18 cellular contexts compared by ENCODE assay signal in the genomic region with DNA sequence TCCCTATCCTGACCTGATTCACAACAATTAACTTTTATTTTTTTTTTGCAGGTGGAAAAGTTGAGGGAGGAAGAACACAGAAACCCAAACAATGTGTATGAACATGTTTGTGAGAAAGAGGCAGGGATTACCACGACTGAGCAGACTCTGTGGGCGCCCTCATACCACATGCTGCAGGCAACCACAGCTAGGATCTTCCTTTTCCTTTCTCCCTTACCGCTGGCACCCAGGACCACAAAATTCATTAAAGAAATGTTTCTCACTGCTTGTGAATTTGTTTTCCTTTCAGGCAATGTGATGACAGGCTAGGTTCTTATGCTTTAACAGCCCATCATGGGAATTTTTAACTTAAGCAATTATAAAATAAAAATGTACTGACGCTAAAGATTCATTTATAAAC.
A peak's percentile ranks its signal among the peaks of the same experiment; 100 is the strongest.
DNase-seq lines count a peak whose midpoint lies in the region; ATAC-seq and TF ChIP-seq lines count a peak whose summit lies in the region.
"Had no signal": no experiment of that assay in that cellular context is flagged by ENCODE, and none has a peak within 500 bp of the region (broad histone marks: within the 10 kb centered on the region; RNA-seq: fewer than 3 reads in every experiment).

No MANE protein-coding gene starts in this region.

- H3K4me3 Mint-ChIP-seq in GM23338, result no peak overlapping the region
- no peak overlapping the region for H3K4me3 Mint-ChIP-seq in glutamatergic neuron (ENCODE audit: unreplicated experiment)
- H3K4me3 Mint-ChIP-seq: CD4-positive, alpha-beta T cell had no signal

- H3K9me2 ChIP-seq in GM23338 (ENCODE audit: insufficient read depth), result no peaks in the 10 kb centered on the region
- no peaks in the 10 kb centered on the region for H3K9me2 ChIP-seq in Karpas-422 (replicated peaks; ENCODE audit: insufficient read depth, low read length)

- H3K79me2 ChIP-seq in GM23338 (replicated peaks; ENCODE audit: insufficient read depth), result no peaks in the 10 kb centered on the region
- no peaks in the 10 kb centered on the region for H3K79me2 ChIP-seq in Karpas-422 (ENCODE audit: low read length)

- H3K4me1 Mint-ChIP-seq in GM23338, result peaks cover 15% of the 10 kb centered on the region; the same call in 2 of the 3 replicates
- H3K4me1 Mint-ChIP-seq in glutamatergic neuron (ENCODE audit: low read depth, unreplicated experiment), result peaks cover 20% of the 10 kb centered on the region

- H3K9me3 Mint-ChIP-seq in GM23338 (no peaks in the 10 kb centered on the region), glutamatergic neuron (ENCODE audit: unreplicated experiment) (peaks cover 2% of the 10 kb centered on the region)
- H3K9me3 Mint-ChIP-seq: CD4-positive, alpha-beta T cell had no signal

- H2AFZ ChIP-seq in GM23338 (no peak overlapping the region), Karpas-422 (ENCODE audit: low read length) (no peak overlapping the region)

- no peak overlapping the region for H3K27ac ChIP-seq in GM23338 (ENCODE audit: low read depth)
- H3K27ac ChIP-seq in Karpas-422 (ENCODE audit: low read length), result no peak overlapping the region

- H3F3A ChIP-seq in GM23338 (replicated peaks; ENCODE audit: low read depth), result no peaks in the 10 kb centered on the region

- H3K36me3 ChIP-seq in GM23338 (ENCODE audit: insufficient read depth) (no peaks in the 10 kb centered on the region), Karpas-422 (ENCODE audit: insufficient read depth, low read length) (no peaks in the 10 kb centered on the region)

- H3K4me1 ChIP-seq in GM23338 (ENCODE audit: insufficient read depth) (no peaks in the 10 kb centered on the region), Karpas-422 (ENCODE audit: low read length) (no peaks in the 10 kb centered on the region)

- no peak overlapping the region for H3K9ac ChIP-seq in Karpas-422 (ENCODE audit: low read length)

- TF ChIP-seq CTCF in GM23338 (conservative IDR thresholded peaks at IDR 0.05; ENCODE audit: low read depth in 2 of 2), result no peak
- TF ChIP-seq CTCF in epithelial cell of esophagus (IDR thresholded peaks at IDR 0.05; ENCODE audit: insufficient read depth, low read depth, low read length, missing control alignments), result no peak
- TF ChIP-seq CTCF in glutamatergic neuron (IDR thresholded peaks at IDR 0.05; ENCODE audit: partially characterized antibody, unreplicated experiment), result no peak

- DNase-seq in GM23338 (ENCODE audit: low spot score) (no peak), LHCN-M2 (ENCODE audit: low read depth) (peak; percentile 2), epithelial cell of esophagus (ENCODE audit: low read depth) (peak; percentile 75), renal cortical epithelial cell (ENCODE audit: low read depth) (peak; percentile 4), glutamatergic neuron (no peak), NCI-H345 (lab: John Stamatoyannopoulos, UW) (no peak), Karpas-422 (no peak)
- DNase-seq: ACHN; Calu3; CD4-positive, alpha-beta T cell; DMS79; GF-D8; GOT3; NCI-H1105 treated with DMSO at 0.1 percent for 48 hours; NCI-H187 treated with DMSO at 0.1 percent for 48 hours; NCI-H510A; SIG-M5 had no signal

- ATAC-seq in GM23338, result no peak; the same call in 2 of the 3 replicates
- ATAC-seq: HepG2 had no signal

- no peaks in the 10 kb centered on the region for H3K9me3 ChIP-seq in Karpas-422 (ENCODE audit: low read length)

- no peaks in the 10 kb centered on the region for H4K20me1 ChIP-seq in GM23338 (replicated peaks; ENCODE audit: insufficient read depth)
- H4K20me1 ChIP-seq in Karpas-422 (ENCODE audit: insufficient read depth, low read depth, low read length), result no peaks in the 10 kb centered on the region

- H3K27ac Mint-ChIP-seq in GM23338 (0 out of 2 replicates have a peak overlapping the region, but pooled peaks have one; percentile 4), glutamatergic neuron (ENCODE audit: unreplicated experiment) (no peak overlapping the region)
- H3K27ac Mint-ChIP-seq: CD4-positive, alpha-beta T cell had no signal

- no peaks in the 10 kb centered on the region for H3K36me3 Mint-ChIP-seq in GM23338 (ENCODE audit: low read depth)
- H3K36me3 Mint-ChIP-seq in glutamatergic neuron (ENCODE audit: unreplicated experiment), result no peaks in the 10 kb centered on the region

- H3K4me3 ChIP-seq in GM23338 (no peak overlapping the region), epithelial cell of esophagus (ENCODE audit: low read length) (peak overlapping the region; percentile 12), Karpas-422 (ENCODE audit: low read length) (no peak overlapping the region)

- no peak overlapping the region for H3K4me2 ChIP-seq in GM23338
- no peak overlapping the region for H3K4me2 ChIP-seq in Karpas-422 (ENCODE audit: low read depth, low read length, poor library complexity, severe bottlenecking)

- H3K27me3 ChIP-seq in GM23338 (ENCODE audit: insufficient read depth) (no peaks in the 10 kb centered on the region), Karpas-422 (ENCODE audit: low read length) (no peaks in the 10 kb centered on the region)

- H3K27me3 Mint-ChIP-seq in GM23338 (ENCODE audit: insufficient read depth, low read depth, poor library complexity) (no peaks in the 10 kb centered on the region), glutamatergic neuron (ENCODE audit: unreplicated experiment) (no peaks in the 10 kb centered on the region)
- H3K27me3 Mint-ChIP-seq: CD4-positive, alpha-beta T cell had no signal

TF ChIP-seq in GM23338, 12 proteins besides CTCF, POLR2A, EP300 and RAD21 (continues in another document):
- TF ChIP-seq EZH2phosphoT487 (IDR thresholded peaks at IDR 0.05; ENCODE audit: unreplicated experiment) (no peak), POLR2AphosphoS5 (IDR thresholded peaks at IDR 0.05; ENCODE audit: low read depth) (no peak), REST (IDR thresholded peaks at IDR 0.05; ENCODE audit: unreplicated experiment) (no peak), ZNF331 (CRISPR knock-in tag; IDR thresholded peaks at IDR 0.05; ENCODE audit: low read depth) (no peak), JUNB (IDR thresholded peaks at IDR 0.05; ENCODE audit: unreplicated experiment) (no peak), EZH2 (IDR thresholded peaks at IDR 0.05; ENCODE audit: low read depth, unreplicated experiment) (no peak), NANOG (IDR thresholded peaks at IDR 0.05; ENCODE audit: borderline replicate concordance) (no peak), CREB1 (CRISPR knock-in tag; IDR thresholded peaks at IDR 0.05; ENCODE audit: low read depth) (no peak), STAT1 (IDR thresholded peaks at IDR 0.05; ENCODE audit: unreplicated experiment) (no peak)
- TF ChIP-seq, protein P1, sequence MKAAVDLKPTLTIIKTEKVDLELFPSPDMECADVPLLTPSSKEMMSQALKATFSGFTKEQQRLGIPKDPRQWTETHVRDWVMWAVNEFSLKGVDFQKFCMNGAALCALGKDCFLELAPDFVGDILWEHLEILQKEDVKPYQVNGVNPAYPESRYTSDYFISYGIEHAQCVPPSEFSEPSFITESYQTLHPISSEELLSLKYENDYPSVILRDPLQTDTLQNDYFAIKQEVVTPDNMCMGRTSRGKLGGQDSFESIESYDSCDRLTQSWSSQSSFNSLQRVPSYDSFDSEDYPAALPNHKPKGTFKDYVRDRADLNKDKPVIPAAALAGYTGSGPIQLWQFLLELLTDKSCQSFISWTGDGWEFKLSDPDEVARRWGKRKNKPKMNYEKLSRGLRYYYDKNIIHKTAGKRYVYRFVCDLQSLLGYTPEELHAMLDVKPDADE (IDR thresholded peaks at IDR 0.05), result no peak

Comparison
In these comparisons a context has a peak if more than half of its experiments do, and no peak if none do; other contexts are left out.
1. DNase-seq: peak in LHCN-M2 (single experiment), epithelial cell of esophagus (single experiment) and renal cortical epithelial cell (single experiment); none in GM23338 (single experiment), glutamatergic neuron (single experiment), NCI-H345 (single experiment) and Karpas-422 (single experiment).